ENCODE assay signal across 3 cellular contexts in genomic region chr5:111187079-111187478, GRCh38.
"Had no signal": no experiment of that assay in that cellular context is flagged by ENCODE, and none has a peak within 500 bp of the region (broad histone marks: within the 10 kb centered on the region; RNA-seq: fewer than 3 reads in every experiment).

No MANE protein-coding gene starts in this region.

- DNase-seq: GDM1, GF-D8 had no signal

- H3K4me3 ChIP-seq: GM12878 had no signal

- ATAC-seq: GM12878 had no signal
